13 cellular contexts compared by ENCODE assay signal in genomic region chr1:17688217-17688810, GRCh38.
A peak's percentile ranks its signal among the peaks of the same experiment; 100 is the strongest.
DNase-seq lines count a peak whose midpoint lies in the region; ATAC-seq and TF ChIP-seq lines count a peak whose summit lies in the region.
"Had no signal": no experiment of that assay in that cellular context is flagged by ENCODE, and none has a peak within 500 bp of the region (broad histone marks: within the 10 kb centered on the region; RNA-seq: fewer than 3 reads in every experiment).

No MANE protein-coding gene starts in this region.

- intact Hi-C loops in right lobe of liver (cut with DNase I): no loop called here
- intact Hi-C loops in thyroid gland (cut with DNase I): no loop called here
- intact Hi-C loops in left colon (cut with DNase I, micrococcal nuclease): no loop called here

- DNase-seq in Ammon's horn (ENCODE audit: low spot score) (peak; percentile 30), NCI-H1092 (lab: John Stamatoyannopoulos, UW) (peak; percentile 24), NCI-H524 treated with DMSO at 0.1 percent for 48 hours (lab: John Stamatoyannopoulos, UW) (peak; percentile 83), right lobe of liver (no peak), DMS53 (lab: John Stamatoyannopoulos, UW) (no peak), thyroid gland (no peak), left colon (no peak)
- DNase-seq: COR-L47, HCEC 1CT, NCI-H1436, NCI-H2081, NCI-H69 had no signal

- no peak for TF ChIP-seq CTCF in right lobe of liver (IDR thresholded peaks at IDR 0.05)
- no peak for TF ChIP-seq CTCF in thyroid gland (IDR thresholded peaks at IDR 0.05)

- no peak for TF ChIP-seq POLR2A in right lobe of liver (IDR thresholded peaks at IDR 0.05)
- no peak for TF ChIP-seq POLR2A in thyroid gland (IDR thresholded peaks at IDR 0.05)

- H3K36me3 ChIP-seq in right lobe of liver (peaks cover 0 to 66% (median 36%) of the 10 kb centered on the region in 4 donors), thyroid gland (peaks cover 3 to 10% of the 10 kb centered on the region in 2 donors)
- H3K36me3 ChIP-seq: SJSA1 had no signal

- peaks cover 0 to 16% (median 0%) of the 10 kb centered on the region in 4 donors for H3K4me1 ChIP-seq in right lobe of liver
- peaks cover 0 to 15% of the 10 kb centered on the region in 2 donors for H3K4me1 ChIP-seq in thyroid gland
- H3K4me1 ChIP-seq: SJSA1 had no signal

- no peaks in the 10 kb centered on the region for H3K9me3 ChIP-seq in right lobe of liver
- no peaks in the 10 kb centered on the region for H3K9me3 ChIP-seq in thyroid gland
- H3K9me3 ChIP-seq: SJSA1 had no signal

- ATAC-seq in right lobe of liver (peak; percentile 4 to 17 (median 9)), left colon (no peak)

- H3K4me3 ChIP-seq in right lobe of liver: no peak overlapping the region
- no peak overlapping the region for H3K4me3 ChIP-seq in thyroid gland (replicated peaks in 1 of 3)
- H3K4me3 ChIP-seq: SJSA1 had no signal

- 92% methylated on average over 2 of the region's 8 CpGs for WGBS in right lobe of liver (ENCODE audit: insufficient coverage, low coverage, low lambda C conversion rate, missing lambda C conversion rate)
- 88 to 93% methylated on average over 4 to 6 of the region's 8 CpGs for WGBS in thyroid gland, 2 donors

- H3K27ac ChIP-seq in right lobe of liver (no peak overlapping the region), thyroid gland (no peak overlapping the region)
- H3K27ac ChIP-seq: SJSA1 had no signal

- H3K27me3 ChIP-seq in right lobe of liver (no peaks in the 10 kb centered on the region), thyroid gland (no peaks in the 10 kb centered on the region)
- H3K27me3 ChIP-seq: SJSA1 had no signal

Comparison
In these comparisons a context has a peak if more than half of its experiments do, and no peak if none do; other contexts are left out.
1. DNase-seq: peak in Ammon's horn (single experiment), NCI-H1092 (single experiment) and NCI-H524 treated with DMSO at 0.1 percent for 48 hours (single experiment); none in right lobe of liver (0 of 3), DMS53 (single experiment), thyroid gland (0 of 2) and left colon (0 of 2).